ENCODE assay signal across 8 cellular contexts in the genomic region with DNA sequence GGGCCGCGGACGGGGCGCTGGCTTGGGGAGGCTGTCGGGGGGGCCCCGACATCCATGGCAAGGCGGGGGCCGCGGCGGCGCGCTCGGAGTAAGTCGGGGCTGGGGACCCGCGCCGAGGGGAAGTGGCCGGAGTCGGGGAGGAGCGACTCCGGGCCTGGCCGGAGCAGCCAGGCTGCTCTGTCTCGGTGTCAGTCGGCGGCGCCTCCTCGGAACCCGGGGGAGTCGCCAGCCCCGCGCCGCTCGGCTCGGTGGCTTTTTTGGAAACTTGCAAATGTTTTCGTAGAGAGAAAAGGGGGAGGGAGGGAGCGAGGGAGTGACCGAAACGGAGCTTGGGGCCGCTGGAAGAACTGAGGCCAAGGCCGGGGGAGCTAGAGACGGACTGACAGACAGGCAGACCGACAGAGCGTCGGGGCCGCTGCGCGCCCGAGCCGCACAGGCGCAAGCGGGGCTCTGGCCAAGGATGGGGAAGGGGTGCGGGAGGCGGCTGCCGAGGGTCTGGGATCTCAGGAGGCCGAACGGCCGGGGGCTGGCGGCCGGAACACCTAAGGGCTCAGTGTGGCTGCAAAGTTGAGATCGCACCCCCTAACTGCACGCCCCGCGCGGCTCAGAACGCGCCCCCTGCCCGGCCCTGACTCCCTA. TPM values are rescaled to one million over a fixed set of nuclear protein-coding genes. Genes with fewer than 3 reads are reported as not detected.
DNase-seq lines count a peak whose midpoint lies in the region; ATAC-seq and TF ChIP-seq lines count a peak whose summit lies in the region.

No MANE protein-coding gene starts in this region.

- TF ChIP-seq CTCF in WTC11 (IDR thresholded peaks at IDR 0.05): no peak
- no peak for TF ChIP-seq CTCF in glutamatergic neuron (IDR thresholded peaks at IDR 0.05; ENCODE audit: partially characterized antibody, unreplicated experiment)
- no peak for TF ChIP-seq CTCF in progenitor cell of endocrine pancreas (IDR thresholded peaks at IDR 0.05; ENCODE audit: unreplicated experiment)

- H3K9me3 Mint-ChIP-seq in WTC11: no peaks in the 10 kb centered on the region
- H3K9me3 Mint-ChIP-seq in glutamatergic neuron (ENCODE audit: unreplicated experiment): no peaks in the 10 kb centered on the region
- H3K9me3 Mint-ChIP-seq in progenitor cell of endocrine pancreas (ENCODE audit: low read depth): no peaks in the 10 kb centered on the region

- H3K27ac Mint-ChIP-seq in WTC11 (no peak overlapping the region), glutamatergic neuron (ENCODE audit: unreplicated experiment) (no peak overlapping the region), progenitor cell of endocrine pancreas (no peak overlapping the region)

- DNase-seq in NCI-H2227 (lab: John Stamatoyannopoulos, UW; ENCODE audit: unreplicated experiment) (peak; percentile 30), NCI-H2227 treated with DMSO at 0.1 percent for 48 hours (lab: John Stamatoyannopoulos, UW) (no peak), WTC11 (ENCODE audit: low spot score) (peak; percentile 50), glutamatergic neuron (peak; percentile 56), progenitor cell of endocrine pancreas (ENCODE audit: low spot score, unreplicated experiment) (peak; percentile 19), cerebellum (ENCODE audit: low spot score) (no peak), COLO829 (ENCODE audit: low spot score) (no peak)

- ATAC-seq in WTC11 (peak; percentile 27), HG03108 (IDR thresholded peaks at IDR 0.05; ENCODE audit: unreplicated experiment) (no peak)

- H3K36me3 Mint-ChIP-seq in WTC11: no peaks in the 10 kb centered on the region
- H3K36me3 Mint-ChIP-seq in glutamatergic neuron (ENCODE audit: unreplicated experiment): no peaks in the 10 kb centered on the region
- no peaks in the 10 kb centered on the region for H3K36me3 Mint-ChIP-seq in progenitor cell of endocrine pancreas (ENCODE audit: insufficient read depth)

- POLR2A ChIA-PET in WTC11 (lab: Charles Lee): interaction anchor here (0.6 to 1.5 kb wide), 3 partner anchors 8 to 489 kb away, joined by 3 to 4 read pairs (median 3); no protein-coding TSS in a partner anchor

- H3K4me3 Mint-ChIP-seq in WTC11: peak overlapping the region; percentile 74
- peak overlapping the region; percentile 80 for H3K4me3 Mint-ChIP-seq in glutamatergic neuron (ENCODE audit: unreplicated experiment)
- H3K4me3 Mint-ChIP-seq in progenitor cell of endocrine pancreas (ENCODE audit: low read depth): peak overlapping the region; percentile 70

- H3K4me1 Mint-ChIP-seq in WTC11: peaks cover 25% of the 10 kb centered on the region
- peaks cover 1% of the 10 kb centered on the region for H3K4me1 Mint-ChIP-seq in glutamatergic neuron (ENCODE audit: low read depth, unreplicated experiment)
- H3K4me1 Mint-ChIP-seq in progenitor cell of endocrine pancreas (ENCODE audit: low read depth): no peaks in the 10 kb centered on the region

- CTCF ChIA-PET in WTC11 (lab: Charles Lee): interaction anchor here (0.5 to 3.6 kb wide), 14 partner anchors 9 to 480 kb away, joined by 3 to 27 read pairs (median 4); a partner anchor contains a TSS

- peaks cover 92% of the 10 kb centered on the region for H3K27me3 Mint-ChIP-seq in WTC11 (ENCODE audit: low read depth)
- peaks cover 17% of the 10 kb centered on the region for H3K27me3 Mint-ChIP-seq in glutamatergic neuron (ENCODE audit: unreplicated experiment)
- H3K27me3 Mint-ChIP-seq in progenitor cell of endocrine pancreas: peaks cover 72% of the 10 kb centered on the region

TF ChIP-seq in WTC11, 78 proteins besides CTCF, POLR2A, EP300 and RAD21:
- TF ChIP-seq, protein P1, sequence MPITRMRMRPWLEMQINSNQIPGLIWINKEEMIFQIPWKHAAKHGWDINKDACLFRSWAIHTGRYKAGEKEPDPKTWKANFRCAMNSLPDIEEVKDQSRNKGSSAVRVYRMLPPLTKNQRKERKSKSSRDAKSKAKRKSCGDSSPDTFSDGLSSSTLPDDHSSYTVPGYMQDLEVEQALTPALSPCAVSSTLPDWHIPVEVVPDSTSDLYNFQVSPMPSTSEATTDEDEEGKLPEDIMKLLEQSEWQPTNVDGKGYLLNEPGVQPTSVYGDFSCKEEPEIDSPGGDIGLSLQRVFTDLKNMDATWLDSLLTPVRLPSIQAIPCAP (CRISPR knock-in tag; IDR thresholded peaks at IDR 0.05): no peak
- TF ChIP-seq, protein P2, sequence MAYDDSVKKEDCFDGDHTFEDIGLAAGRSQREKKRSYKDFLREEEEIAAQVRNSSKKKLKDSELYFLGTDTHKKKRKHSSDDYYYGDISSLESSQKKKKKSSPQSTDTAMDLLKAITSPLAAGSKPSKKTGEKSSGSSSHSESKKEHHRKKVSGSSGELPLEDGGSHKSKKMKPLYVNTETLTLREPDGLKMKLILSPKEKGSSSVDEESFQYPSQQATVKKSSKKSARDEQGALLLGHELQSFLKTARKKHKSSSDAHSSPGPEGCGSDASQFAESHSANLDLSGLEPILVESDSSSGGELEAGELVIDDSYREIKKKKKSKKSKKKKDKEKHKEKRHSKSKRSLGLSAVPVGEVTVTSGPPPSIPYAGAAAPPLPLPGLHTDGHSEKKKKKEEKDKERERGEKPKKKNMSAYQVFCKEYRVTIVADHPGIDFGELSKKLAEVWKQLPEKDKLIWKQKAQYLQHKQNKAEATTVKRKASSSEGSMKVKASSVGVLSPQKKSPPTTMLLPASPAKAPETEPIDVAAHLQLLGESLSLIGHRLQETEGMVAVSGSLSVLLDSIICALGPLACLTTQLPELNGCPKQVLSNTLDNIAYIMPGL (CRISPR knock-in tag; IDR thresholded peaks at IDR 0.05): 0 out of 2 replicates have a peak, but pooled peaks have one; percentile 32

RNA-seq across cellular contexts. Expression of a gene that starts 5.0 kb away (rescaled TPM):
- total RNA-seq in WTC11 (2021): 4.0 to 12.0 TPM (median 5.6 TPM) in 3 replicates
- total RNA-seq in glutamatergic neuron (ENCODE audit: unreplicated experiment): 0.29 TPM
- 0.26 and 0.40 TPM in 2 replicates for total RNA-seq in progenitor cell of endocrine pancreas
- 4.4 TPM for total RNA-seq in cerebellum

RNA-seq across cellular contexts. Expression of a gene that starts 19.3 kb away (rescaled TPM):
- total RNA-seq in WTC11 (2021) (0.31 TPM in 1 of 3 replicates, not detected in the others), glutamatergic neuron (ENCODE audit: unreplicated experiment) (not detected), progenitor cell of endocrine pancreas (0.33 TPM in 1 of 2 replicates, not detected in the other), cerebellum (1.3 TPM)

Comparison
In these comparisons a context has a peak if more than half of its experiments do, and no peak if none do; other contexts are left out.
1. DNase-seq: peak in NCI-H2227 (single experiment), WTC11 (single experiment), glutamatergic neuron (single experiment) and progenitor cell of endocrine pancreas (single experiment); none in NCI-H2227 treated with DMSO at 0.1 percent for 48 hours (single experiment), cerebellum (single experiment) and COLO829 (single experiment).
2. Peak in every context shown above with its lines, with median percentiles within 50 percentile points of each other: H3K4me3 Mint-ChIP-seq.